In genomic region chr19:16096281-16096855, GRCh38 we compare ENCODE assay signal across 12 cellular contexts. TPM values are rescaled to one million over a fixed set of nuclear protein-coding genes. Genes with fewer than 3 reads are reported as not detected.
DNase-seq lines count a peak whose midpoint lies in the region; ATAC-seq, FAIRE-seq and TF ChIP-seq lines count a peak whose summit lies in the region.
"Had no signal": no experiment of that assay in that cellular context is flagged by ENCODE, and none has a peak within 500 bp of the region (broad histone marks: within the 10 kb centered on the region; RNA-seq: fewer than 3 reads in every experiment).

No MANE protein-coding gene starts in this region.

- H3K36me3 Mint-ChIP-seq in T-cell = peaks cover 48% of the 10 kb centered on the region

- H3K9me3 Mint-ChIP-seq in T-cell = no peaks in the 10 kb centered on the region
- H3K9me3 Mint-ChIP-seq: brain had no signal

- DNase-seq in D721Med (ENCODE audit: insufficient read length, low spot score) (peak; percentile 57), T-cell (no peak), sciatic nerve (ENCODE audit: low spot score) (no peak), dorsolateral prefrontal cortex (no peak), ecto neural progenitor cell (ENCODE audit: low spot score) (no peak)
- DNase-seq: DMS79 had no signal

- CTCF ChIA-PET in T-cell (lab: Charles Lee) = interaction anchor here (0.6 to 1.7 kb wide), 4 partner anchors 10 to 531 kb away, joined by 3 to 5 read pairs (median 4); no protein-coding TSS in a partner anchor

- peak overlapping the region; percentile 71 to 74 for H3K27ac Mint-ChIP-seq in T-cell

- H3K4me3 ChIP-seq in dorsolateral prefrontal cortex = no peak overlapping the region
- H3K4me3 ChIP-seq: right atrium auricular region had no signal

- no peaks in the 10 kb centered on the region for H3K27me3 Mint-ChIP-seq in T-cell

- H3K27me3 ChIP-seq in dorsolateral prefrontal cortex = no peaks in the 10 kb centered on the region
- H3K27me3 ChIP-seq: right atrium auricular region had no signal

- FAIRE-seq in D721Med (lab: Jason Lieb, UNC) = no peak
- FAIRE-seq: GM18507 had no signal

- TF ChIP-seq CTCF in D721Med (IDR thresholded peaks at IDR 0.05; ENCODE audit: insufficient read depth, missing control alignments) (no peak), dorsolateral prefrontal cortex (IDR thresholded peaks at IDR 0.05 in 54 of 56, conservative IDR thresholded peaks at IDR 0.05 in 2 of 56; ENCODE audit: low read depth in 1 of 56, partially characterized antibody in 56 of 56) (no peak)

- ATAC-seq in T-cell (replicated peaks in 1 of 4) (no peak), esophagus mucosa (peak; percentile 60), sciatic nerve (peak; percentile 47), GM21825 (IDR thresholded peaks at IDR 0.05; ENCODE audit: unreplicated experiment) (no peak), HG03439 (IDR thresholded peaks at IDR 0.05; ENCODE audit: unreplicated experiment) (no peak)

- peak overlapping the region in 7 of 59 donors; percentile 12 to 73 (median 46) for H3K27ac ChIP-seq in dorsolateral prefrontal cortex

- intact Hi-C loops in sciatic nerve (cut with DNase I) = no loop called here
- intact Hi-C loops in dorsolateral prefrontal cortex (cut with DNase I) = no loop called here

- POLR2A ChIA-PET in T-cell (lab: Charles Lee) = no interaction called here

- peak overlapping the region in 1 of 3 donors; percentile 51 for H3K4me3 Mint-ChIP-seq in T-cell
- H3K4me3 Mint-ChIP-seq: brain had no signal

- peaks cover 25 to 40% (median 26%) of the 10 kb centered on the region in 3 donors for H3K4me1 Mint-ChIP-seq in T-cell
- H3K4me1 Mint-ChIP-seq: brain had no signal

RNA-seq across cellular contexts. Expression of gene RAB8A, which starts 15.3 kb away (rescaled TPM):
- 10 to 100 TPM; 67.0 to 84.5 (median 71.7) TPM for total RNA-seq in T-cell
- total RNA-seq in esophagus mucosa = 57.9 TPM
- 49.6 TPM for total RNA-seq in sciatic nerve
- total RNA-seq in dorsolateral prefrontal cortex = 10 to 100 TPM; 21.7 to 52.7 (median 32.7) TPM

RNA-seq across cellular contexts. Expression of gene TPM4, which starts 20.1 kb away (rescaled TPM):
- total RNA-seq in T-cell (100 to 1,000 TPM in 2 of 5 donors, 10 to 100 TPM in 3; 83.6 to 189 (median 99.5) TPM), esophagus mucosa (427 TPM), sciatic nerve (543 TPM), dorsolateral prefrontal cortex (100 to 1,000 TPM in 72 of 120 experiments, 10 to 100 TPM in 48; 76.8 to 148 (median 102) TPM)

RNA-seq across cellular contexts. Expression of gene HSH2D, which starts 47.1 kb away (rescaled TPM):
- total RNA-seq in T-cell (10 to 100 TPM; 23.5 to 37.0 (median 28.5) TPM), esophagus mucosa (1.3 TPM), sciatic nerve (1.2 TPM), dorsolateral prefrontal cortex (1 to 10 TPM in 2 of 120 experiments, under 1 TPM in 18, not detected in 100; 0.20 to 1.2 (median 0.48) TPM)

Comparison
In these comparisons a context has a peak if more than half of its experiments do, and no peak if none do; other contexts are left out.
1. ATAC-seq: peak in esophagus mucosa (single experiment) and sciatic nerve (single experiment); none in T-cell (0 of 4), GM21825 (single experiment) and HG03439 (single experiment).
2. RNA of gene HSH2D, which starts 47.1 kb away (total RNA-seq): 23.5 to 37.0 TPM in T-cell; 1.3 TPM in esophagus mucosa (single experiment), 1.2 TPM in sciatic nerve (single experiment) and 0.20 to 1.2 TPM in dorsolateral prefrontal cortex; every median in the first group is over 10 times any median in the second.